ENCODE assay signal across 10 cellular contexts in genomic region chr12:563250-563781, GRCh38.
DNase-seq lines count a peak whose midpoint lies in the region; ATAC-seq and FAIRE-seq lines count a peak whose summit lies in the region.
"Had no signal": no experiment of that assay in that cellular context is flagged by ENCODE, and none has a peak within 500 bp of the region (broad histone marks: within the 10 kb centered on the region; RNA-seq: fewer than 3 reads in every experiment).

No MANE protein-coding gene starts in this region.

- peak; percentile 35 for DNase-seq in EH (ENCODE audit: low read depth)
- peak in 1 of 3 donors; percentile 38 for DNase-seq in T-helper 17 cell
- peak; percentile 46 for DNase-seq in activated naive CD4-positive, alpha-beta T cell treated with Interleukin-2 at 50 U/mL for 16 hours
- DNase-seq in small intestine: peak; percentile 49
- no peak for DNase-seq in NCI-H2081 treated with DMSO at 0.1 percent for 48 hours (lab: John Stamatoyannopoulos, UW)
- DNase-seq in NCI-H2081 (lab: John Stamatoyannopoulos, UW): no peak

- H3K4me3 Mint-ChIP-seq in T-helper 17 cell: peak overlapping the region; percentile 88

- peak; percentile 91 for ATAC-seq in T-helper 17 cell
- ATAC-seq in GM21515 (IDR thresholded peaks at IDR 0.05; ENCODE audit: unreplicated experiment): no peak
- ATAC-seq in HG02938 (IDR thresholded peaks at IDR 0.05; ENCODE audit: unreplicated experiment): no peak

- no peak for FAIRE-seq in small intestine (lab: Jason Lieb, UNC)
- FAIRE-seq: G401.6 had no signal

- no peaks in the 10 kb centered on the region for H3K27me3 ChIP-seq in small intestine (ENCODE audit: control insufficient read depth in 2 of 2, insufficient read depth in 2 of 2, low read length in 2 of 2)

- peak overlapping the region; percentile 92 for H3K27ac Mint-ChIP-seq in T-helper 17 cell

- no peaks in the 10 kb centered on the region for H3K27me3 Mint-ChIP-seq in T-helper 17 cell

- peaks cover 5% of the 10 kb centered on the region for H3K36me3 Mint-ChIP-seq in T-helper 17 cell (ENCODE audit: low read depth)

- no peaks in the 10 kb centered on the region for H3K9me3 ChIP-seq in T-helper 17 cell (ENCODE audit: control insufficient read depth, low read length, poor library complexity, severe bottlenecking)
- H3K9me3 ChIP-seq in small intestine (ENCODE audit: control insufficient read depth, low read depth): no peaks in the 10 kb centered on the region

- peak overlapping the region in 1 of 2 donors; percentile 75 for H3K27ac ChIP-seq in small intestine (ENCODE audit: low read depth in 1 of 2, low read length in 1 of 2)
- H3K27ac ChIP-seq: epithelial cell of prostate had no signal

- H3K4me1 Mint-ChIP-seq in T-helper 17 cell: peaks cover 62% of the 10 kb centered on the region

- H3K36me3 ChIP-seq in small intestine (ENCODE audit: control insufficient read depth in 2 of 2, insufficient read depth in 2 of 2, low read length in 2 of 2): no peaks in the 10 kb centered on the region

- WGBS in small intestine, 3 donors: 34 to 57% (median 45%) methylated on average over 8 of the region's 8 CpGs

- no peaks in the 10 kb centered on the region for H3K4me1 ChIP-seq in small intestine (ENCODE audit: control insufficient read depth in 2 of 2, insufficient read depth in 1 of 2, low read depth in 1 of 2, low read length in 1 of 2)

- no peak overlapping the region for H3K4me3 ChIP-seq in small intestine (ENCODE audit: low read depth in 1 of 2, low read length in 2 of 2)

Comparison
In these comparisons a context has a peak if more than half of its experiments do, and no peak if none do; other contexts are left out.
1. DNase-seq: peak in EH (single experiment), activated naive CD4-positive, alpha-beta T cell treated with Interleukin-2 at 50 U/mL for 16 hours (single experiment) and small intestine (single experiment); none in NCI-H2081 treated with DMSO at 0.1 percent for 48 hours (single experiment) and NCI-H2081 (0 of 2).